8 cellular contexts compared by ENCODE assay signal in genomic region chr19:10517361-10517759, GRCh38. TPM values are rescaled to one million over a fixed set of nuclear protein-coding genes. Genes with fewer than 3 reads are reported as not detected.
DNase-seq lines count a peak whose midpoint lies in the region; ATAC-seq and TF ChIP-seq lines count a peak whose summit lies in the region.

Gene S1PR5 (minus strand): TSS chr19:10517447. CDS start chr19:10515011, 2,436 bp downstream.

- TF ChIP-seq POLR2A in GM18505 (IDR thresholded peaks at IDR 0.05; ENCODE audit: borderline replicate concordance, extremely low read depth, insufficient read depth, insufficient read length): no peak

- TF ChIP-seq CTCF in chondrocyte (IDR thresholded peaks at IDR 0.05): peak; percentile 49

- peak within 1 kb of the TSS; percentile 80 for H3K27ac Mint-ChIP-seq in chondrocyte (ENCODE audit: unreplicated experiment)

- H3K36me3 Mint-ChIP-seq in chondrocyte (ENCODE audit: low read depth): no peaks in the 10 kb centered on the region

- peaks cover 31% of the 10 kb centered on the region for H3K4me1 Mint-ChIP-seq in chondrocyte (ENCODE audit: low read depth)

- peak within 1 kb of the TSS; percentile 79 for H3K4me3 Mint-ChIP-seq in chondrocyte (ENCODE audit: unreplicated experiment)

- no peaks in the 10 kb centered on the region for H3K9me3 Mint-ChIP-seq in chondrocyte (ENCODE audit: low read depth)

- DNase-seq in NCI-H2081 (lab: John Stamatoyannopoulos, UW) (peak; percentile 36 to 37), NCI-H2081 treated with DMSO at 0.1 percent for 48 hours (lab: John Stamatoyannopoulos, UW) (no peak), NCI-H510A (lab: John Stamatoyannopoulos, UW) (peak; percentile 42), chondrocyte (ENCODE audit: low spot score) (no peak), medulla oblongata (ENCODE audit: extremely low spot score) (peak; percentile 91)

- ATAC-seq in GM18505 (IDR thresholded peaks at IDR 0.05; ENCODE audit: unreplicated experiment): no peak
- ATAC-seq in GM18520 (IDR thresholded peaks at IDR 0.05; ENCODE audit: unreplicated experiment): no peak
- ATAC-seq in HG02885 (IDR thresholded peaks at IDR 0.05; ENCODE audit: poor library complexity, unreplicated experiment): no peak

- no peaks in the 10 kb centered on the region for H3K27me3 Mint-ChIP-seq in chondrocyte (ENCODE audit: low read depth)

RNA-seq across cellular contexts. Expression of gene S1PR5, which starts in this region (rescaled TPM):
- total RNA-seq in chondrocyte: 3.7 to 6.7 TPM (median 6.4 TPM) in 3 replicates

Comparison
In these comparisons a context has a peak if more than half of its experiments do, and no peak if none do; other contexts are left out.
1. DNase-seq: peak in NCI-H2081 (2 of 2), NCI-H510A (single experiment) and medulla oblongata (single experiment); none in NCI-H2081 treated with DMSO at 0.1 percent for 48 hours (single experiment) and chondrocyte (single experiment).